In genomic region chr12:109345428-109345827, GRCh38 we compare ENCODE assay signal across 38 cellular contexts. TPM values are rescaled to one million over a fixed set of nuclear protein-coding genes. Genes with fewer than 3 reads are reported as not detected.
"Had no signal": no experiment of that assay in that cellular context is flagged by ENCODE, and none has a peak within 500 bp of the region (broad histone marks: within the 10 kb centered on the region; RNA-seq: fewer than 3 reads in every experiment).

No MANE protein-coding gene starts in this region.

- H3K4me3 ChIP-seq: adrenal gland, ascending aorta, body of pancreas, breast epithelium, cardiac muscle cell had no signal

- H3K27ac ChIP-seq: adrenal gland, ascending aorta, body of pancreas, brain microvascular endothelial cell, breast epithelium, cardiac muscle cell had no signal

- H3K36me3 ChIP-seq: adrenal gland, ascending aorta, brain microvascular endothelial cell, breast epithelium, cardiac muscle cell had no signal

- H3K9me3 ChIP-seq: adrenal gland, ascending aorta, body of pancreas, breast epithelium had no signal

- DNase-seq: activated effector memory CD4-positive, alpha-beta T cell treated with anti-CD3 and anti-CD28 coated beads, Interleukin-2, amount 50 U/mL, for 16 hours; activated effector memory CD4-positive, alpha-beta T cell treated with Interleukin-2 at 50 U/mL for 16 hours; activated gamma-delta T cell; activated gamma-delta T cell treated with Interleukin-2 at 50 U/mL for 16 hours; activated naive CD4-positive, alpha-beta T cell; activated naive CD4-positive, alpha-beta T cell treated with anti-CD3 and anti-CD28 coated beads for 36 hours; activated naive CD4-positive, alpha-beta T cell treated with anti-CD3 and anti-CD28 coated beads, Interleukin-2, amount 10 ng/mL, durations not matched to agents 7 days and 5 days; activated naive CD4-positive, alpha-beta T cell treated with anti-CD3 and anti-CD28 coated beads, Interleukin-2, amount 50 U/mL, for 16 hours; activated naive CD4-positive, alpha-beta T cell treated with Interleukin-2 at 50 U/mL for 16 hours; activated naive CD8-positive, alpha-beta T cell treated with anti-CD3 and anti-CD28 coated beads for 36 hours; activated naive CD8-positive, alpha-beta T cell treated with anti-CD3 and anti-CD28 coated beads, Interleukin-2, amount 10 ng/mL, durations not matched to agents 7 days and 5 days; activated naive CD8-positive, alpha-beta T cell treated with anti-CD3 and anti-CD28 coated beads, Interleukin-2, amount 50 U/mL, for 24 hours; activated T-cell treated with anti-CD3 and anti-CD28 coated beads, Interleukin-2, amount 50 U/mL, for 1 hour; activated T-cell treated with anti-CD3 and anti-CD28 coated beads, Interleukin-2, amount 50 U/mL, for 24 hours; activated T-cell treated with anti-CD3 and anti-CD28 coated beads, Interleukin-2, amount 50 U/mL, for 4 hours; activated T-cell treated with anti-CD3 and anti-CD28 coated beads, Interleukin-2, amount 50 U/mL, for 48 hours; activated T-cell treated with anti-CD3 and anti-CD28 coated beads, Interleukin-2, amount 50 U/mL, for 72 hours; adrenal gland; amniotic stem cell; amygdala; anterior cingulate cortex; aorta; body of pancreas; brain microvascular endothelial cell; caudate nucleus; central memory CD4-positive, alpha-beta T cell; cerebellar nuclear complex had no signal

- H3K27me3 ChIP-seq: adrenal gland, ascending aorta, body of pancreas, brain microvascular endothelial cell, breast epithelium, cardiac muscle cell had no signal

- H3K4me1 ChIP-seq: adrenal gland, ascending aorta, body of pancreas, breast epithelium had no signal

RNA-seq across cellular contexts. Expression of gene MYO1H, which starts 2.3 kb away (rescaled TPM):
- total RNA-seq: activated naive CD4-positive, alpha-beta T cell treated with anti-CD3 and anti-CD28 coated beads for 36 hours; activated naive CD4-positive, alpha-beta T cell treated with anti-CD3 and anti-CD28 coated beads, Interleukin-2, amount 50 U/mL, for 72 hours; activated naive CD8-positive, alpha-beta T cell treated with anti-CD3 and anti-CD28 coated beads for 36 hours; activated naive CD8-positive, alpha-beta T cell treated with anti-CD3 and anti-CD28 coated beads, Interleukin-2, amount 10 ng/mL, durations not matched to agents 7 days and 5 days; activated T-cell treated with anti-CD3 and anti-CD28 coated beads, Interleukin-2, amount 50 U/mL, for 4 hours; activated T-cell treated with anti-CD3 and anti-CD28 coated beads, Interleukin-2, amount 50 U/mL, for 72 hours; activated T-helper 1 cell treated with anti-CD3 and anti-CD28 coated beads, Interleukin-12 subunit alpha, Interleukin-12 subunit beta, Interleukin-2, Interleukin-4 antibody, amounts not matched to agents 30 ng/mL and 10 ng/mL and 1 ng/mL, durations not matched to agents 14 hours and 24 hours and 36 hours; activated T-helper 17 cell treated with anti-CD3 and anti-CD28 coated beads, Interleukin-2, amount 50 U/mL, for 72 hours; activated T-helper 2 cell treated with anti-CD3 and anti-CD28 coated beads, Interferon-gamma antibody, Interleukin-2, Interleukin-4, amounts not matched to agents 10 μg/mL and 5 μg/mL and 100 μg/mL, durations not matched to agents 14 hours and 24 hours and 36 hours; adrenal gland; aorta; ascending aorta; astrocyte; body of pancreas; bronchial epithelial cell; cardiac muscle cell; cardiac septum; chondrocyte had no signal

RNA-seq across cellular contexts. Expression of gene FOXN4, which starts 36.3 kb away (rescaled TPM):
- total RNA-seq: activated naive CD4-positive, alpha-beta T cell treated with anti-CD3 and anti-CD28 coated beads for 36 hours; activated naive CD4-positive, alpha-beta T cell treated with anti-CD3 and anti-CD28 coated beads, Interleukin-2, amount 50 U/mL, for 72 hours; activated naive CD8-positive, alpha-beta T cell treated with anti-CD3 and anti-CD28 coated beads for 36 hours; activated naive CD8-positive, alpha-beta T cell treated with anti-CD3 and anti-CD28 coated beads, Interleukin-2, amount 10 ng/mL, durations not matched to agents 7 days and 5 days; activated T-cell treated with anti-CD3 and anti-CD28 coated beads, Interleukin-2, amount 50 U/mL, for 4 hours; activated T-cell treated with anti-CD3 and anti-CD28 coated beads, Interleukin-2, amount 50 U/mL, for 72 hours; activated T-helper 1 cell treated with anti-CD3 and anti-CD28 coated beads, Interleukin-12 subunit alpha, Interleukin-12 subunit beta, Interleukin-2, Interleukin-4 antibody, amounts not matched to agents 30 ng/mL and 10 ng/mL and 1 ng/mL, durations not matched to agents 14 hours and 24 hours and 36 hours; activated T-helper 17 cell treated with anti-CD3 and anti-CD28 coated beads, Interleukin-2, amount 50 U/mL, for 72 hours; activated T-helper 2 cell treated with anti-CD3 and anti-CD28 coated beads, Interferon-gamma antibody, Interleukin-2, Interleukin-4, amounts not matched to agents 10 μg/mL and 5 μg/mL and 100 μg/mL, durations not matched to agents 14 hours and 24 hours and 36 hours; adrenal gland; aorta; ascending aorta; astrocyte; body of pancreas; breast epithelium; bronchial epithelial cell; cardiac septum; chondrocyte had no signal
